Comparison of ENCODE assay signal across 8 cellular contexts in genomic region chr10:67884313-67884841, GRCh38. TPM values are rescaled to one million over a fixed set of nuclear protein-coding genes. Genes with fewer than 3 reads are reported as not detected.
A peak's percentile ranks its signal among the peaks of the same experiment; 100 is the strongest.
DNase-seq lines count a peak whose midpoint lies in the region; ATAC-seq and TF ChIP-seq lines count a peak whose summit lies in the region.

Gene SIRT1, plus strand, starts transcription at chr10:67884656. Its CDS starts 66 bp downstream, at chr10:67884722.

- H3K4me3 Mint-ChIP-seq in activated naive CD4-positive, alpha-beta T cell treated with anti-CD3 and anti-CD28 coated beads, Interleukin-2, amount 50 U/mL, for 24 hours = peak within 1 kb of the TSS; percentile 97

- ATAC-seq in HG02588 (IDR thresholded peaks at IDR 0.05; ENCODE audit: unreplicated experiment) (peak; percentile 83), SK-N-SH treated with all-trans-retinoic acid at 6 μM for 48 hours (peak; percentile 85)

- peaks cover 6% of the 10 kb centered on the region for H3K36me3 Mint-ChIP-seq in activated naive CD4-positive, alpha-beta T cell treated with anti-CD3 and anti-CD28 coated beads, Interleukin-2, amount 50 U/mL, for 24 hours

- H3K27me3 Mint-ChIP-seq in activated naive CD4-positive, alpha-beta T cell treated with anti-CD3 and anti-CD28 coated beads, Interleukin-2, amount 50 U/mL, for 24 hours = no peaks in the 10 kb centered on the region

- no peaks in the 10 kb centered on the region for H3K27me3 ChIP-seq in suprapubic skin

- H3K4me3 ChIP-seq in suprapubic skin = peak within 1 kb of the TSS; percentile 90

- POLR2A ChIA-PET in GM10248 (lab: Yijun Ruan, JAX) = interaction anchor here (1.0 kb wide), 1 partner anchor 447 kb away, joined by 3 read pairs; the partner anchor contains the start of gene HNRNPH3

- peaks cover 25% of the 10 kb centered on the region for H3K36me3 ChIP-seq in suprapubic skin

- H3K9me3 ChIP-seq in suprapubic skin = no peaks in the 10 kb centered on the region

- peak; percentile 65 to 85 for TF ChIP-seq POLR2A in suprapubic skin (IDR thresholded peaks at IDR 0.05)

- H3K27ac Mint-ChIP-seq in activated naive CD4-positive, alpha-beta T cell treated with anti-CD3 and anti-CD28 coated beads, Interleukin-2, amount 50 U/mL, for 24 hours = peak within 1 kb of the TSS; percentile 98

- no peaks in the 10 kb centered on the region for H3K9me3 Mint-ChIP-seq in activated naive CD4-positive, alpha-beta T cell treated with anti-CD3 and anti-CD28 coated beads, Interleukin-2, amount 50 U/mL, for 24 hours

- peaks cover 29% of the 10 kb centered on the region for H3K4me1 ChIP-seq in suprapubic skin

- CTCF ChIA-PET in GM10248 (lab: Yijun Ruan, JAX) = interaction anchor here (1.5 to 4.3 kb wide), 4 partner anchors 29 to 450 kb away, joined by 4 to 29 read pairs (median 4); no protein-coding TSS in a partner anchor

- no peak for TF ChIP-seq CTCF in GM10248 (IDR thresholded peaks at IDR 0.05; ENCODE audit: control extremely low read depth, extremely low read depth, low read depth, missing control alignments)
- no peak for TF ChIP-seq CTCF in suprapubic skin (IDR thresholded peaks at IDR 0.05)

- TF ChIP-seq EP300 in suprapubic skin (IDR thresholded peaks at IDR 0.05) = no peak

- DNase-seq in GM10248 (ENCODE audit: extremely low spot score) = peak; percentile 91
- peak; percentile 90 for DNase-seq in NCI-H1048 (lab: John Stamatoyannopoulos, UW)
- peak; percentile 96 for DNase-seq in globus pallidus (ENCODE audit: low spot score)
- peak; percentile 90 for DNase-seq in occipital lobe (lab: John Stamatoyannopoulos, UW)
- peak; percentile 98 to 99 for DNase-seq in suprapubic skin (ENCODE audit: low spot score in 2 of 2)

- H3K4me1 Mint-ChIP-seq in activated naive CD4-positive, alpha-beta T cell treated with anti-CD3 and anti-CD28 coated beads, Interleukin-2, amount 50 U/mL, for 24 hours = peaks cover 32% of the 10 kb centered on the region

- H3K27ac ChIP-seq in suprapubic skin = peak within 1 kb of the TSS; percentile 100

- 1% methylated on average over 49 of the region's 62 CpGs for WGBS in suprapubic skin

TF ChIP-seq in SK-N-SH treated with all-trans-retinoic acid at 6 μM for 48 hours, 23 proteins besides CTCF, POLR2A, EP300 and RAD21:
- TF ChIP-seq POU6F1 (CRISPR knock-in tag; IDR thresholded peaks at IDR 0.05; ENCODE audit: borderline replicate concordance, low read depth) = no peak
- peak; percentile 71; the same call in 1 of the 2 replicates for TF ChIP-seq PATZ1 (CRISPR knock-in tag; IDR thresholded peaks at IDR 0.05; ENCODE audit: borderline replicate concordance)
- TF ChIP-seq ZFP3 (CRISPR knock-in tag; IDR thresholded peaks at IDR 0.05) = 0 out of 2 replicates have a peak, but pooled peaks have one; percentile 31
- TF ChIP-seq ZNF70 (CRISPR knock-in tag; IDR thresholded peaks at IDR 0.05) = 0 out of 2 replicates have a peak, but pooled peaks have one; percentile 38

RNA-seq across cellular contexts. Expression of gene SIRT1, which starts in this region (rescaled TPM):
- total RNA-seq in occipital lobe = 43.7 TPM
- 10 to 100 TPM; 18.8 to 26.3 (median 20.7) TPM for total RNA-seq in suprapubic skin

Comparison
In these comparisons a context has a peak if more than half of its experiments do, and no peak if none do; other contexts are left out.
1. Peak in every context shown above with its lines: DNase-seq, ATAC-seq, H3K4me3 ChIP-seq and H3K27ac ChIP-seq.